In genomic region chr1:109425902-109426277, GRCh38 we compare ENCODE assay signal across 8 cellular contexts. TPM values are rescaled to one million over a fixed set of nuclear protein-coding genes. Genes with fewer than 3 reads are reported as not detected.
DNase-seq lines count a peak whose midpoint lies in the region; ATAC-seq, FAIRE-seq and TF ChIP-seq lines count a peak whose summit lies in the region.

No MANE protein-coding gene starts in this region.

- peaks cover 34% of the 10 kb centered on the region for H3K4me1 Mint-ChIP-seq in activated CD4-positive, alpha-beta T cell treated with anti-CD3 and anti-CD28 coated beads for 36 hours

- H3K9ac ChIP-seq in endocrine pancreas (ENCODE audit: control insufficient read depth, insufficient read depth, low read length): peak overlapping the region; percentile 94
- H3K9ac ChIP-seq in subcutaneous abdominal adipose tissue (ENCODE audit: low read length in 5 of 5): peak overlapping the region; percentile 78 to 95 (median 89)

- ATAC-seq in activated CD4-positive, alpha-beta T cell treated with anti-CD3 and anti-CD28 coated beads for 36 hours: peak; percentile 51

- peak overlapping the region; percentile 88 for H3K27ac ChIP-seq in subcutaneous abdominal adipose tissue (ENCODE audit: low read depth, low read length)

- POLR2A ChIA-PET in activated CD4-positive, alpha-beta T cell treated with anti-CD3 and anti-CD28 coated beads for 36 hours (lab: Charles Lee): interaction anchor here (0.6 to 2.1 kb wide), 12 partner anchors 58 to 913 kb away, joined by 3 to 11 read pairs (median 4); partner anchors contain the start of genes ATXN7L2, CYB561D1, GNAI3 and PSRC1

- CTCF ChIA-PET in activated CD4-positive, alpha-beta T cell treated with anti-CD3 and anti-CD28 coated beads for 36 hours (lab: Charles Lee): interaction anchor here (0.9 to 3.1 kb wide), 15 partner anchors 11 to 603 kb away, joined by 3 to 38 read pairs (median 4); partner anchors contain the start of gene CYB561D1

- H3K4me1 ChIP-seq in endocrine pancreas (ENCODE audit: control insufficient read depth, insufficient read depth, low read length) (peaks cover 18% of the 10 kb centered on the region), subcutaneous abdominal adipose tissue (ENCODE audit: control insufficient read depth in 5 of 5, insufficient read depth in 5 of 5, low read length in 5 of 5) (peaks cover 3 to 28% (median 27%) of the 10 kb centered on the region in 5 donors)

- no peak for TF ChIP-seq POLR2A in H54 (IDR thresholded peaks at IDR 0.05; ENCODE audit: low read depth, low read length)

- peaks cover 36% of the 10 kb centered on the region for H3K36me3 Mint-ChIP-seq in activated CD4-positive, alpha-beta T cell treated with anti-CD3 and anti-CD28 coated beads for 36 hours (ENCODE audit: low read depth)

- H3K9me3 ChIP-seq in endocrine pancreas (ENCODE audit: control insufficient read depth, low read length) (no peaks in the 10 kb centered on the region), subcutaneous abdominal adipose tissue (ENCODE audit: control insufficient read depth in 5 of 5, low read length in 5 of 5) (no peaks in the 10 kb centered on the region)

- H3K27me3 ChIP-seq in endocrine pancreas (ENCODE audit: control insufficient read depth, insufficient read depth, low read length): no peaks in the 10 kb centered on the region
- no peaks in the 10 kb centered on the region for H3K27me3 ChIP-seq in subcutaneous abdominal adipose tissue (ENCODE audit: control insufficient read depth in 5 of 5, insufficient read depth in 4 of 5, low read length in 5 of 5)

- peak overlapping the region; percentile 96 for H3K27ac Mint-ChIP-seq in activated CD4-positive, alpha-beta T cell treated with anti-CD3 and anti-CD28 coated beads for 36 hours

- intact Hi-C loops in activated CD4-positive, alpha-beta T cell treated with anti-CD3 and anti-CD28 coated beads for 36 hours (cut with DNase I, micrococcal nuclease): loop anchor here (1.0 to 10.0 kb wide), 19 partner anchors 57 to 1449 kb away; partner anchors contain the start of genes ATXN7L2 (in 2 of the 2), RBM15 (in 2 of the 2), TMEM167B (in 2 of the 2) and AHCYL1 (in 1 of the 2)

- H3K4me3 ChIP-seq in endocrine pancreas (ENCODE audit: control insufficient read depth, insufficient read depth, low read length): peak overlapping the region; percentile 95
- peak overlapping the region; percentile 74 to 97 (median 84) for H3K4me3 ChIP-seq in subcutaneous abdominal adipose tissue (ENCODE audit: low read depth in 1 of 5, low read length in 5 of 5)

- no peak for TF ChIP-seq CTCF in GM10266 (IDR thresholded peaks at IDR 0.05; ENCODE audit: control insufficient read depth, insufficient read depth, low read depth, missing control alignments)

- no peak for FAIRE-seq in H54 (lab: Jason Lieb, UNC)

- peak; percentile 7 for DNase-seq in GM10266 (ENCODE audit: extremely low spot score)
- DNase-seq in H54 (ENCODE audit: insufficient read length, low spot score): peak; percentile 54
- peak; percentile 63 for DNase-seq in LoVo (ENCODE audit: low spot score)
- peak; percentile 82 for DNase-seq in activated CD4-positive, alpha-beta T cell treated with anti-CD3 and anti-CD28 coated beads for 36 hours
- DNase-seq in myocyte (ENCODE audit: low read depth): peak; percentile 68
- no peak for DNase-seq in NCI-H1694 (lab: John Stamatoyannopoulos, UW)

- no peaks in the 10 kb centered on the region for H3K27me3 Mint-ChIP-seq in activated CD4-positive, alpha-beta T cell treated with anti-CD3 and anti-CD28 coated beads for 36 hours

- H3K9me3 Mint-ChIP-seq in activated CD4-positive, alpha-beta T cell treated with anti-CD3 and anti-CD28 coated beads for 36 hours (ENCODE audit: low read depth): no peaks in the 10 kb centered on the region

- peak overlapping the region; percentile 91 for H3K4me3 Mint-ChIP-seq in activated CD4-positive, alpha-beta T cell treated with anti-CD3 and anti-CD28 coated beads for 36 hours

- no peaks in the 10 kb centered on the region for H3K36me3 ChIP-seq in endocrine pancreas (ENCODE audit: control insufficient read depth, insufficient read depth, low read length)
- peaks cover 3 to 6% (median 4%) of the 10 kb centered on the region in 5 donors for H3K36me3 ChIP-seq in subcutaneous abdominal adipose tissue (ENCODE audit: control insufficient read depth in 5 of 5, insufficient read depth in 5 of 5, low read length in 5 of 5)

RNA-seq across cellular contexts. Expression of gene PSMA5, which starts 0.4 kb away (rescaled TPM):
- 100 to 1,000 TPM; 151 to 249 TPM for total RNA-seq in activated CD4-positive, alpha-beta T cell treated with anti-CD3 and anti-CD28 coated beads for 36 hours
- total RNA-seq in myocyte: 58.4 and 72.8 TPM in 2 replicates
- polyA plus RNA-seq in myocyte (2012): 96.2 TPM

RNA-seq across cellular contexts. Expression of gene SORT1, which starts 28.2 kb away (rescaled TPM):
- total RNA-seq in activated CD4-positive, alpha-beta T cell treated with anti-CD3 and anti-CD28 coated beads for 36 hours: under 1 TPM; 0.39 to 0.55 TPM
- 61.8 and 69.7 TPM in 2 replicates for total RNA-seq in myocyte
- polyA plus RNA-seq in myocyte (2012): 91.6 TPM

RNA-seq across cellular contexts. Expression of gene SYPL2, which starts 40.5 kb away (rescaled TPM):
- total RNA-seq in activated CD4-positive, alpha-beta T cell treated with anti-CD3 and anti-CD28 coated beads for 36 hours: under 1 TPM in 1 of 2 experiments, not detected in 1; 0.05 TPM
- 14.7 and 15.8 TPM in 2 replicates for total RNA-seq in myocyte
- 7.3 TPM for polyA plus RNA-seq in myocyte (2012)

RNA-seq across cellular contexts. Expression of gene ATXN7L2, which starts 57.8 kb away (rescaled TPM):
- 10 to 100 TPM; 11.7 to 13.0 TPM for total RNA-seq in activated CD4-positive, alpha-beta T cell treated with anti-CD3 and anti-CD28 coated beads for 36 hours
- 6.1 and 6.7 TPM in 2 replicates for total RNA-seq in myocyte
- polyA plus RNA-seq in myocyte (2012): 2.6 TPM

Comparison
In these comparisons a context has a peak if more than half of its experiments do, and no peak if none do; other contexts are left out.
1. RNA of gene SORT1, which starts 28.2 kb away (total RNA-seq): 61.8 to 69.7 TPM in myocyte; 0.39 to 0.55 TPM in activated CD4-positive, alpha-beta T cell treated with anti-CD3 and anti-CD28 coated beads for 36 hours; every median in the first group is over 10 times any median in the second.
2. RNA of gene SYPL2, which starts 40.5 kb away (total RNA-seq): 14.7 to 15.8 TPM in myocyte; 0.05 TPM in activated CD4-positive, alpha-beta T cell treated with anti-CD3 and anti-CD28 coated beads for 36 hours; every median in the first group is over 10 times any median in the second.